Comparison of ENCODE assay signal across 8 cellular contexts in the genomic region with DNA sequence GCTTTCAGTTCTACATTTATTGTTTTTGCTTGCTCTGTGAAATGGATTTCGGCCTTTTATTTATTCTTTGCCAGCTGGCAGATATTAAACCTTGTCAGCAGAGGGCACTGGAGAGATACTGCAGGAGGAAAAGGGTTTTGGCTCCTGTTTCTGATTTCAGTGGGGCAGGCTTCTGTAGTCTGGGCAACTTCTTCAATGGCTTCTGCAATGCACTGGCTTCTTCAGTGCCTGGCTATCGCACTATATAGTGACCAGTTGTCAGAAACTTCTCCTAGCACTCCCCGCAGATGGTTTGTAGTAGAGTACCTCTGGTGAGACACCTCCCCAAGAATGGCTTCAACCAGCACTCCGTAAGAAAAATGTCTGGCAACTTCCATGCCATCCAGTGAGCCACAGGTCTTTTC. TPM values are rescaled to one million over a fixed set of nuclear protein-coding genes. Genes with fewer than 3 reads are reported as not detected.
DNase-seq lines count a peak whose midpoint lies in the region; ATAC-seq and TF ChIP-seq lines count a peak whose summit lies in the region.

No MANE protein-coding gene starts in this region.

- no peak overlapping the region for H2AFZ ChIP-seq in PC-3 (ENCODE audit: low read length)

- H3K9me3 Mint-ChIP-seq in activated naive CD4-positive, alpha-beta T cell treated with anti-CD3 and anti-CD28 coated beads, Interleukin-2, amount 10 ng/mL, durations not matched to agents 7 days and 5 days, result no peaks in the 10 kb centered on the region

- TF ChIP-seq POLR2A in sigmoid colon (IDR thresholded peaks at IDR 0.05), result no peak

- no peak overlapping the region for H3K4me3 Mint-ChIP-seq in activated naive CD4-positive, alpha-beta T cell treated with anti-CD3 and anti-CD28 coated beads, Interleukin-2, amount 10 ng/mL, durations not matched to agents 7 days and 5 days

- H4K20me1 ChIP-seq in DOHH2 (ENCODE audit: control insufficient read depth, insufficient read depth, low read depth, low read length) (no peaks in the 10 kb centered on the region), PC-3 (ENCODE audit: low read length) (no peaks in the 10 kb centered on the region)

- H3K36me3 Mint-ChIP-seq in activated naive CD4-positive, alpha-beta T cell treated with anti-CD3 and anti-CD28 coated beads, Interleukin-2, amount 10 ng/mL, durations not matched to agents 7 days and 5 days, result peaks cover 27% of the 10 kb centered on the region

- no TSS peak for BruUV-seq in PC-3 (replicated peaks; lab: Mats Ljungman, UMichigan)

- no peak for TF ChIP-seq EP300 in sigmoid colon (IDR thresholded peaks at IDR 0.05)

- H3K4me2 ChIP-seq in DOHH2 (ENCODE audit: low read length) (0 out of 2 replicates have a peak overlapping the region, but pooled peaks have one; percentile 1), PC-3 (ENCODE audit: low read length) (no peak overlapping the region)

- H3K27ac ChIP-seq in DOHH2 (ENCODE audit: low read depth, low read length), result no peak overlapping the region
- H3K27ac ChIP-seq in PC-3 (ENCODE audit: low read length), result peak overlapping the region; percentile 60
- H3K27ac ChIP-seq in sigmoid colon, result peak overlapping the region; percentile 51 to 97 (median 58)

- DNase-seq in KG1 (lab: John Stamatoyannopoulos, UW) (peak; percentile 54), PC-3 (peak; percentile 76), head of caudate nucleus (peak in 26 of 42 donors; percentile 14 to 82 (median 57)), sigmoid colon (no peak)
- peak; percentile 72 for DNase-seq in activated naive CD4-positive, alpha-beta T cell treated with anti-CD3 and anti-CD28 coated beads, Interleukin-2, amount 10 ng/mL, durations not matched to agents 7 days and 5 days

- H3K4me1 Mint-ChIP-seq in activated naive CD4-positive, alpha-beta T cell treated with anti-CD3 and anti-CD28 coated beads, Interleukin-2, amount 10 ng/mL, durations not matched to agents 7 days and 5 days, result peaks cover 41% of the 10 kb centered on the region

- peak overlapping the region; percentile 79 for H3K27ac Mint-ChIP-seq in activated naive CD4-positive, alpha-beta T cell treated with anti-CD3 and anti-CD28 coated beads, Interleukin-2, amount 10 ng/mL, durations not matched to agents 7 days and 5 days

- H3K4me3 ChIP-seq in DOHH2 (ENCODE audit: low read length) (no peak overlapping the region), PC-3 (ENCODE audit: low read length) (no peak overlapping the region), sigmoid colon (no peak overlapping the region)

- peaks cover 22% of the 10 kb centered on the region for H3K36me3 ChIP-seq in DOHH2 (ENCODE audit: control insufficient read depth, low read length)
- peaks cover 3% of the 10 kb centered on the region for H3K36me3 ChIP-seq in PC-3 (ENCODE audit: low read depth, low read length)
- H3K36me3 ChIP-seq in sigmoid colon, result peaks cover 0 to 18% (median 2%) of the 10 kb centered on the region in 4 donors

- H3K4me1 ChIP-seq in DOHH2 (ENCODE audit: control insufficient read depth, low read length) (peaks cover 29% of the 10 kb centered on the region), PC-3 (ENCODE audit: insufficient read depth, low read length) (peaks cover 14% of the 10 kb centered on the region), sigmoid colon (peaks cover 0 to 28% (median 23%) of the 10 kb centered on the region in 4 donors)

- H3K27me3 Mint-ChIP-seq in activated naive CD4-positive, alpha-beta T cell treated with anti-CD3 and anti-CD28 coated beads, Interleukin-2, amount 10 ng/mL, durations not matched to agents 7 days and 5 days, result peaks cover 5% of the 10 kb centered on the region

- H3K9ac ChIP-seq in PC-3 (ENCODE audit: low read length), result no peak overlapping the region

- H3F3A ChIP-seq in DOHH2 (ENCODE audit: control insufficient read depth, insufficient read depth) (peaks cover 11% of the 10 kb centered on the region), PC-3 (ENCODE audit: low read length, unreplicated experiment) (peaks cover 6% of the 10 kb centered on the region)

- peak; percentile 90 for TF ChIP-seq CTCF in DOHH2 (IDR thresholded peaks at IDR 0.05; ENCODE audit: low read depth, low read length, poor library complexity, severe bottlenecking)
- peak; percentile 75 for TF ChIP-seq CTCF in PC-3 (conservative IDR thresholded peaks at IDR 0.05; ENCODE audit: low read depth, low read length)
- TF ChIP-seq CTCF in sigmoid colon (IDR thresholded peaks at IDR 0.05), result peak in 3 of 4 experiments; percentile 45 to 68 (median 68)

- POLR2A ChIA-PET in PC-3 (lab: Charles Lee; ENCODE audit: unreplicated experiment), result no interaction called here

- ATAC-seq in PC-3 (peak; percentile 19; the same call in 1 of the 2 replicates), HG03354 (IDR thresholded peaks at IDR 0.05; ENCODE audit: poor library complexity, severe bottlenecking, unreplicated experiment) (no peak), HG03571 (IDR thresholded peaks at IDR 0.05; ENCODE audit: unreplicated experiment) (no peak)

- peaks cover 21% of the 10 kb centered on the region for H3K79me2 ChIP-seq in DOHH2 (ENCODE audit: control insufficient read depth, low read length)
- H3K79me2 ChIP-seq in PC-3 (ENCODE audit: low read length), result peaks cover 17% of the 10 kb centered on the region

- H3K27me3 ChIP-seq in DOHH2 (ENCODE audit: control insufficient read depth, low read length), result no peaks in the 10 kb centered on the region
- H3K27me3 ChIP-seq in PC-3 (ENCODE audit: low read length), result no peaks in the 10 kb centered on the region
- H3K27me3 ChIP-seq in sigmoid colon, result no peaks in the 10 kb centered on the region

- H3K9me3 ChIP-seq in DOHH2 (ENCODE audit: control insufficient read depth, insufficient read depth, low read length) (no peaks in the 10 kb centered on the region), PC-3 (ENCODE audit: low read length) (no peaks in the 10 kb centered on the region), sigmoid colon (no peaks in the 10 kb centered on the region)

- H3K9me2 ChIP-seq in DOHH2 (replicated peaks; ENCODE audit: control insufficient read depth, low read length) (no peaks in the 10 kb centered on the region), PC-3 (replicated peaks; ENCODE audit: low read length) (no peaks in the 10 kb centered on the region)

- 33 to 54% methylated on average over 4 of the region's 4 CpGs for WGBS in sigmoid colon, 2 donors

- CTCF ChIA-PET in PC-3 (lab: Charles Lee), result interaction anchor here (0.5 to 0.6 kb wide), 3 partner anchors 54 to 187 kb away, joined by 3 to 4 read pairs (median 4); partner anchors contain the start of gene NOL6
- CTCF ChIA-PET in activated naive CD4-positive, alpha-beta T cell treated with anti-CD3 and anti-CD28 coated beads, Interleukin-2, amount 10 ng/mL, durations not matched to agents 7 days and 5 days (lab: Charles Lee), result interaction anchor here (0.7 to 2.6 kb wide), 20 partner anchors 11 to 187 kb away, joined by 3 to 23 read pairs (median 4); partner anchors contain the start of genes AQP3 and NOL6

- intact Hi-C loops in PC-3 (cut with micrococcal nuclease) (loop anchor here (2.0 kb wide), 1 partner anchor 58 kb away; no protein-coding TSS in a partner anchor), head of caudate nucleus (cut with DNase I) (no loop called here), sigmoid colon (cut with DNase I) (loop anchor here (5.0 kb wide), 1 partner anchor 180 kb away; no protein-coding TSS in a partner anchor)

RNA-seq across cellular contexts. Expression of gene NFX1, which starts 3.2 kb away (rescaled TPM):
- 12.5 and 15.4 TPM in 2 replicates for total RNA-seq in PC-3 (2014; rRNA removed)
- 10 to 100 TPM; 34.3 to 40.7 (median 38.6) TPM for total RNA-seq in sigmoid colon
- polyA plus RNA-seq in sigmoid colon, result 10 to 100 TPM; 15.7 to 18.6 (median 17.7) TPM

RNA-seq across cellular contexts. Expression of gene CHMP5, which starts 22.2 kb away (rescaled TPM):
- 64.2 and 65.0 TPM in 2 replicates for total RNA-seq in PC-3 (2014; rRNA removed)
- 10 to 100 TPM; 54.6 to 79.6 (median 64.3) TPM for total RNA-seq in sigmoid colon
- 100 to 1,000 TPM in 2 of 3 donors, 10 to 100 TPM in 1; 80.6 to 307 (median 183) TPM for polyA plus RNA-seq in sigmoid colon

RNA-seq across cellular contexts. Expression of gene BAG1, which starts 22.6 kb away (rescaled TPM):
- 103 and 132 TPM in 2 replicates for total RNA-seq in PC-3 (2014; rRNA removed)
- total RNA-seq in sigmoid colon, result 100 to 1,000 TPM in 3 of 4 donors, 10 to 100 TPM in 1; 93.3 to 164 (median 135) TPM
- 100 to 1,000 TPM; 105 to 243 (median 198) TPM for polyA plus RNA-seq in sigmoid colon

RNA-seq across cellular contexts. Expression of gene SPINK4, which starts 47.1 kb away (rescaled TPM):
- not detected in 2 replicates for total RNA-seq in PC-3 (2014; rRNA removed)
- total RNA-seq in sigmoid colon, result not detected
- 1,000 to 10,000 TPM in 1 of 3 donors, 100 to 1,000 TPM in 1, 10 to 100 TPM in 1; 26.4 to 1,105 (median 121) TPM for polyA plus RNA-seq in sigmoid colon
